Comparison of ENCODE assay signal across 8 cellular contexts in the genomic region with DNA sequence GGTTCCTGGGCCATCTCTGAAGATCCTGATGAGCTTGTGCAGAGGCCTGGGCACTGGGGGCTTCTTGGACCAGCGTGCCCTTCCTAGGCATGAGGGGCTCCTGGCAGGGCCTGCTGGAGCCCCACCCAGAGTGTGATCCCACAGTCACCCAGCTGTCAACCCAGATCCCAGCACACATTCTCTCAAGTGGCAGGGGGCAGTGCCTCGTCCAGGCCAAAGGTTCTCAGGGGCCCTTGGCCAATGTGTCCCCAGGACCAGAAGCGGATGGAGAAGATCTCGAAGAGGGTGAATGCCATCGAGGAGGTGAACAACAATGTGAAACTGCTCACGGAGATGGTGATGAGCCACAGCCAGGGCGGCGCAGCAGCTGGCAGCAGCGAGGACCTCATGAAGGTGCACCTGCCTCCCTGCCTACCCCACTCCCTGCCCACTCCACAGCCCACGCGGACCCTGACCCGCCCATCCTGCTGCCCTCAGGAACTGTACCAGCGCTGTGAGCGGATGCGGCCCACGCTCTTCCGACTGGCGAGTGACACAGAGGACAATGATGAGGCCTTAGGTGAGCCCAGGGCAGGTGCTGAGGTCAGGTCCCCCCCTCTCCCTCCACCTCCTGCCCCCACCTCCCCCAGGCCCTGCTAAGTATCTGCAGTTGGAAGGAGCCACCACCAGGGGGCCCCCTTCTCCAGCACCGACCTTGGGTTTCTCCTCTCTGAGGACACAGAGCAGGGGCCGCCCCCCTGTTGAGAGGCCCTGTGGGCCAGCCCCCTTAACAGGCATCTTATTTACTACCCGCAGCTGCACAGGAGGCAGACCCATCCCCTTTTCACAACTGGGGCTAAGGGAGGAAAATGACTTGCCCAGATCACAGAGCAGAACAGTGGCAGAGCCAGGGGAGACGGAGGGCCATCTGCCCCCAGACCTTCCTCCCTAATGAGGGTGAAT. TPM values are rescaled to one million over a fixed set of nuclear protein-coding genes. Genes with fewer than 3 reads are reported as not detected.
DNase-seq lines count a peak whose midpoint lies in the region; ATAC-seq and TF ChIP-seq lines count a peak whose summit lies in the region.

No MANE protein-coding gene starts in this region.

- no peak overlapping the region for H3K4me3 ChIP-seq in HAP-1
- no peak overlapping the region for H3K4me3 ChIP-seq in retinal pigment epithelial cell (ENCODE audit: low read length)

- H3K9me3 ChIP-seq in HAP-1: no peaks in the 10 kb centered on the region

- peaks cover 51% of the 10 kb centered on the region for H3K36me3 ChIP-seq in HAP-1 (replicated peaks)

- intact Hi-C loops in head of caudate nucleus (cut with DNase I): no loop called here

- H3K27me3 ChIP-seq in HAP-1 (ENCODE audit: low read depth): no peaks in the 10 kb centered on the region

- no peak overlapping the region for H3K27ac ChIP-seq in C4-2B

- TF ChIP-seq CTCF in C4-2B (conservative IDR thresholded peaks at IDR 0.05) (peak; percentile 96), retinal pigment epithelial cell (conservative IDR thresholded peaks at IDR 0.05; ENCODE audit: low read depth, low read length) (peak; percentile 70)

- DNase-seq in HAP-1 (ENCODE audit: low spot score in 2 of 2) (peak; percentile 31 to 80), SK-MEL-5 (ENCODE audit: low read depth, low spot score) (peak; percentile 69), head of caudate nucleus (peak; percentile 40 to 86 (median 67)), retinal pigment epithelial cell (ENCODE audit: low read depth) (no peak)
- peak; percentile 76 for DNase-seq in activated naive CD4-positive, alpha-beta T cell treated with anti-CD3 and anti-CD28 coated beads, Interleukin-2, amount 50 U/mL, for 16 hours

- in situ Hi-C loops in HAP-1 (cut with MboI; ENCODE audit: low sequenced_read_pairs): no loop called here
- in situ Hi-C loops in SK-MEL-5 (cut with HindIII; ENCODE audit: low pct_unique_long_range_greater_than_20kb, low sequenced_read_pairs): no loop called here

- no peaks in the 10 kb centered on the region for H3K4me1 ChIP-seq in HAP-1

- ATAC-seq in GM18498 (IDR thresholded peaks at IDR 0.05; ENCODE audit: unreplicated experiment) (no peak), GM19467 (IDR thresholded peaks at IDR 0.05; ENCODE audit: unreplicated experiment) (no peak)

RNA-seq across cellular contexts. Expression of gene GGA1, which starts 14.7 kb away (rescaled TPM):
- total RNA-seq in SK-MEL-5 (2014; rRNA removed; shearing (Covaris generic)): 62.0 and 70.3 TPM in 2 replicates
- 60.5 and 73.1 TPM in 2 replicates for polyA plus RNA-seq in SK-MEL-5 (2015; cell fraction: cytosol; rRNA removed)
- polyA plus RNA-seq in SK-MEL-5 (2015; cell fraction: nucleus; rRNA removed): 370 and 419 TPM in 2 replicates

RNA-seq across cellular contexts. Expression of gene SH3BP1, which starts 16.1 kb away (rescaled TPM):
- 3.9 and 5.5 TPM in 2 replicates for total RNA-seq in SK-MEL-5 (2014; rRNA removed; shearing (Covaris generic))
- 20.3 and 21.9 TPM in 2 replicates for polyA plus RNA-seq in SK-MEL-5 (2015; cell fraction: cytosol; rRNA removed)
- 20.6 and 22.3 TPM in 2 replicates for polyA plus RNA-seq in SK-MEL-5 (2015; cell fraction: nucleus; rRNA removed)

RNA-seq across cellular contexts. Expression of gene PDXP, which starts 35.2 kb away (rescaled TPM):
- 61.7 and 64.4 TPM in 2 replicates for total RNA-seq in SK-MEL-5 (2014; rRNA removed; shearing (Covaris generic))
- polyA plus RNA-seq in SK-MEL-5 (2015; cell fraction: cytosol; rRNA removed): 97.0 and 101 TPM in 2 replicates
- polyA plus RNA-seq in SK-MEL-5 (2015; cell fraction: nucleus; rRNA removed): 9.7 and 13.1 TPM in 2 replicates

RNA-seq across cellular contexts. Expression of gene LGALS2, which starts 43.5 kb away (rescaled TPM):
- total RNA-seq in SK-MEL-5 (2014; rRNA removed; shearing (Covaris generic)): not detected in 2 replicates
- not detected in 2 replicates for polyA plus RNA-seq in SK-MEL-5 (2015; cell fraction: cytosol; rRNA removed)
- polyA plus RNA-seq in SK-MEL-5 (2015; cell fraction: nucleus; rRNA removed): not detected in 2 replicates

RNA-seq across cellular contexts. Expression of gene LGALS1, which starts 52.1 kb away (rescaled TPM):
- 978 and 1,315 TPM in 2 replicates for total RNA-seq in SK-MEL-5 (2014; rRNA removed; shearing (Covaris generic))
- 622 and 774 TPM in 2 replicates for polyA plus RNA-seq in SK-MEL-5 (2015; cell fraction: cytosol; rRNA removed)
- polyA plus RNA-seq in SK-MEL-5 (2015; cell fraction: nucleus; rRNA removed): 90.5 and 124 TPM in 2 replicates
